27 cellular contexts compared by ENCODE assay signal in the genomic region with DNA sequence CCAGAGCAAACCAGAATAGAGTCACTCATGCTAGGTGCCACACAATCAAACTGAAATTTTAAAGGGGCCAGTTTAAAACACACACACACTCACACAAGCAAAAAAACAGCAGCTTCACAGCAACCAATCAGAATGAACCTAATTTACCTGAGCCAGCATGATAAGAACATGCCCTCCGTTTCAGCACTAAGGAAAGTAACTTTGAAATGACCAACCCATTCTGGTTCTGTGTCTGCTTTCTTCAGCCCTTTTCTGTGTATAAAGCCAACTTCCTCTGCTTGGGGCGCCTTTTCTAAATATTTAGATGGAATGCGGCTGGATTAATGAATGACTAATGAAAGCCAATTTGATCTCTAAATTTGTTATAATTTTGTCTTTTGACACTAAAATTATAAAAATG.
DNase-seq lines count a peak whose midpoint lies in the region; ATAC-seq, FAIRE-seq and TF ChIP-seq lines count a peak whose summit lies in the region.
"Had no signal": no experiment of that assay in that cellular context is flagged by ENCODE, and none has a peak within 500 bp of the region (broad histone marks: within the 10 kb centered on the region; RNA-seq: fewer than 3 reads in every experiment).

No MANE protein-coding gene starts in this region.

- no peak overlapping the region for H3K56ac ChIP-seq in IMR-90 (ENCODE audit: extremely low read depth, insufficient read depth, low read length)

- H3K9me3 ChIP-seq in IMR-90 (ENCODE audit: control insufficient read depth, insufficient read depth, low read length) (no peaks in the 10 kb centered on the region), K562 (replicated peaks; ENCODE audit: control insufficient read depth, insufficient read depth, low read depth, low read length) (no peaks in the 10 kb centered on the region), iPS-20b (ENCODE audit: insufficient read depth, low read depth, low read length) (no peaks in the 10 kb centered on the region), right atrium auricular region (no peaks in the 10 kb centered on the region)
- H3K9me3 ChIP-seq: Caco-2, MG63, SJSA1 had no signal

- H3K9me1 ChIP-seq in IMR-90 (ENCODE audit: insufficient read depth, low read length) (no peaks in the 10 kb centered on the region), K562 (ENCODE audit: control insufficient read depth, insufficient read depth, low read length) (no peaks in the 10 kb centered on the region)

- H3K4me3 ChIP-seq in IMR-90 (ENCODE audit: insufficient read depth, low read depth, low read length) (no peak overlapping the region), K562 (no peak overlapping the region), iPS-20b (ENCODE audit: low read length) (peak overlapping the region; percentile 44; the same call in 1 of the 2 replicates), right atrium auricular region (no peak overlapping the region)
- H3K4me3 ChIP-seq: MG63, SJSA1 had no signal

- no peaks in the 10 kb centered on the region for H3K79me1 ChIP-seq in IMR-90 (ENCODE audit: low read depth in 1 of 2, low read length in 2 of 2)

- H3K9ac ChIP-seq in IMR-90 (ENCODE audit: low read depth, low read length) (no peak overlapping the region), K562 (ENCODE audit: insufficient read depth in 1 of 2, low read depth in 2 of 2, low read length in 2 of 2) (no peak overlapping the region), iPS-20b (ENCODE audit: low read depth, low read length) (no peak overlapping the region)

- no peak overlapping the region for H2BK120ac ChIP-seq in IMR-90 (ENCODE audit: low read depth, low read length)

- H3K4ac ChIP-seq in IMR-90 (ENCODE audit: low read depth, low read length), result no peak overlapping the region

- H3K36me3 Mint-ChIP-seq in activated CD8-positive, alpha-beta T cell treated with anti-CD3 and anti-CD28 coated beads for 36 hours (ENCODE audit: low read depth), result no peaks in the 10 kb centered on the region
- H3K36me3 Mint-ChIP-seq: CD4-positive, alpha-beta memory T cell had no signal

- no peaks in the 10 kb centered on the region for H3K4me1 Mint-ChIP-seq in activated CD8-positive, alpha-beta T cell treated with anti-CD3 and anti-CD28 coated beads for 36 hours (ENCODE audit: low read depth)
- H3K4me1 Mint-ChIP-seq: CD4-positive, alpha-beta memory T cell had no signal

- DNase-seq in IMR-90 (peak; percentile 16), K562 (ENCODE audit: extremely low read depth in 1 of 4, low spot score in 3 of 4) (peak in 1 of 4 experiments; percentile 8), foreskin melanocyte (no peak), right atrium auricular region (ENCODE audit: low spot score) (no peak)
- DNase-seq in activated CD8-positive, alpha-beta T cell treated with anti-CD3 and anti-CD28 coated beads for 36 hours, result no peak
- no peak for DNase-seq in activated CD4-positive, alpha-beta T cell treated with anti-CD3 and anti-CD28 coated beads, Interleukin-2, amount 50 U/mL, for 4 hours
- DNase-seq: C1 segment of cervical spinal cord; Caco-2; CD4-positive, alpha-beta memory T cell; DMS79; GF-D8; KBM-7; MG63; NCI-H1048; NCI-H1417 treated with DMSO at 0.1 percent for 48 hours; NCI-H1694 treated with DMSO at 0.1 percent for 48 hours; NCI-H2081 treated with DMSO at 0.1 percent for 48 hours; NCI-H2171; NCI-H226; NCI-H510A; NCI-H69; Right ventricle myocardium superior; RPMI8226 had no signal

- dilution Hi-C loops in IMR-90 (cut with HindIII; ENCODE audit: low sequenced_read_pairs, unreplicated experiment), result no loop called here

- POLR2A ChIA-PET in IMR-90 (lab: Charles Lee; ENCODE audit: unreplicated experiment), result no interaction called here
- POLR2A ChIA-PET in K562 (lab: Yijun Ruan, JAX), result no interaction called here
- POLR2A ChIA-PET in activated CD8-positive, alpha-beta T cell treated with anti-CD3 and anti-CD28 coated beads for 36 hours (lab: Charles Lee), result no interaction called here

- H3K27ac ChIP-seq in IMR-90 (ENCODE audit: insufficient read depth, low read length) (no peak overlapping the region), K562 (ENCODE audit: extremely low read depth, low read depth, low read length) (no peak overlapping the region), iPS-20b (ENCODE audit: low read length) (no peak overlapping the region), right atrium auricular region (no peak overlapping the region)
- H3K27ac ChIP-seq: SJSA1 had no signal

- TF ChIP-seq EP300 in K562 (IDR thresholded peaks at IDR 0.05; ENCODE audit: low read length), result no peak

- H3K36me3 ChIP-seq in IMR-90 (ENCODE audit: control insufficient read depth, insufficient read depth, low read length), result no peaks in the 10 kb centered on the region
- H3K36me3 ChIP-seq in K562 (ENCODE audit: control insufficient read depth, insufficient read depth, low read length), result no peaks in the 10 kb centered on the region
- no peaks in the 10 kb centered on the region for H3K36me3 ChIP-seq in iPS-20b (ENCODE audit: insufficient read depth, low read depth, low read length)
- H3K36me3 ChIP-seq in right atrium auricular region, result no peaks in the 10 kb centered on the region
- H3K36me3 ChIP-seq: MG63, SJSA1 had no signal

- TF ChIP-seq RAD21 in IMR-90 (IDR thresholded peaks at IDR 0.05; ENCODE audit: low read length) (no peak), K562 (CRISPR knock-in tag; conservative IDR thresholded peaks at IDR 0.05 in 1 of 2, IDR thresholded peaks at IDR 0.05 in 1 of 2) (no peak)

- H2BK5ac ChIP-seq in IMR-90 (ENCODE audit: low read depth, low read length, poor library complexity, severe bottlenecking), result no peak overlapping the region

- no peaks in the 10 kb centered on the region for H3K9me3 Mint-ChIP-seq in activated CD8-positive, alpha-beta T cell treated with anti-CD3 and anti-CD28 coated beads for 36 hours

- H4K20me1 ChIP-seq in IMR-90 (ENCODE audit: insufficient read depth, low read length) (no peaks in the 10 kb centered on the region), K562 (replicated peaks; ENCODE audit: control insufficient read depth, insufficient read depth, low read length) (no peaks in the 10 kb centered on the region)

- in situ Hi-C loops in IMR-90 (cut with MboI; ENCODE audit: low sequenced_read_pairs), result no loop called here
- in situ Hi-C loops in K562 (cut with MboI), result no loop called here

- H3K23ac ChIP-seq in IMR-90 (ENCODE audit: low read depth, low read length), result no peak overlapping the region; the same call in 1 of the 2 replicates

- H3K27me3 Mint-ChIP-seq in activated CD8-positive, alpha-beta T cell treated with anti-CD3 and anti-CD28 coated beads for 36 hours, result peaks cover 4% of the 10 kb centered on the region

- no peak overlapping the region for H2AFZ ChIP-seq in IMR-90 (replicated peaks; ENCODE audit: low read length, poor library complexity)
- H2AFZ ChIP-seq in K562 (ENCODE audit: low read depth, low read length), result peak overlapping the region; percentile 51; the same call in 1 of the 2 replicates

- intact Hi-C loops in IMR-90 (cut with micrococcal nuclease), result no loop called here
- intact Hi-C loops in K562 (cut with micrococcal nuclease), result no loop called here
- intact Hi-C loops in activated CD8-positive, alpha-beta T cell treated with anti-CD3 and anti-CD28 coated beads for 36 hours (cut with micrococcal nuclease), result no loop called here

- no peak overlapping the region for H2BK15ac ChIP-seq in IMR-90 (ENCODE audit: low read depth, low read length)

- ATAC-seq in IMR-90 (ENCODE audit: low read depth) (peak; percentile 54; the same call in 1 of the 2 replicates), K562 (no peak)
- ATAC-seq in activated CD8-positive, alpha-beta T cell treated with anti-CD3 and anti-CD28 coated beads for 36 hours, result no peak

- no peak overlapping the region for H2AK9ac ChIP-seq in IMR-90 (replicated peaks; ENCODE audit: low read depth, low read length, poor library complexity)

- TF ChIP-seq CTCF in IMR-90 (conservative IDR thresholded peaks at IDR 0.05; ENCODE audit: low read depth, low read length) (no peak), K562 (IDR thresholded peaks at IDR 0.05 in 2 of 3, conservative IDR thresholded peaks at IDR 0.05 in 1 of 3; ENCODE audit: insufficient read depth in 2 of 3, low read depth in 1 of 3, low read length in 3 of 3) (no peak), right atrium auricular region (IDR thresholded peaks at IDR 0.05) (no peak)
- TF ChIP-seq CTCF in activated CD8-positive, alpha-beta T cell treated with anti-CD3 and anti-CD28 coated beads for 36 hours (IDR thresholded peaks at IDR 0.05), result no peak

- no TSS peak for BruUV-seq in IMR-90 (replicated peaks; lab: Mats Ljungman, UMichigan)
- no TSS peak for BruUV-seq in K562 (replicated peaks; lab: Mats Ljungman, UMichigan)

- no peak overlapping the region for H4K8ac ChIP-seq in IMR-90 (ENCODE audit: low read depth in 2 of 2, low read length in 2 of 2)

- CTCF ChIA-PET in IMR-90 (lab: Yijun Ruan, JAX) (interaction anchor here (0.8 kb wide), 1 partner anchor 11 kb away, joined by 3 read pairs; no protein-coding TSS in a partner anchor), K562 (lab: Yijun Ruan, JAX; ENCODE audit: low intra/inter-chr PET ratio) (no interaction called here)
- CTCF ChIA-PET in activated CD8-positive, alpha-beta T cell treated with anti-CD3 and anti-CD28 coated beads for 36 hours (lab: Charles Lee), result no interaction called here

- no CpG with 5 or more reads among the region's 3 CpGs for WGBS in IMR-90 (ENCODE audit: extremely low coverage in 2 of 2, insufficient read length in 1 of 2), 2 experiments
- WGBS in K562 (ENCODE audit: insufficient coverage, low coverage, missing lambda C conversion rate), result 54% methylated on average over 3 of the region's 3 CpGs

- no peak overlapping the region for H4K5ac ChIP-seq in IMR-90 (ENCODE audit: low read depth, low read length)

- no peak overlapping the region for H3K27ac Mint-ChIP-seq in activated CD8-positive, alpha-beta T cell treated with anti-CD3 and anti-CD28 coated beads for 36 hours
- H3K27ac Mint-ChIP-seq: CD4-positive, alpha-beta memory T cell had no signal

- no peak overlapping the region for H3K4me3 Mint-ChIP-seq in activated CD8-positive, alpha-beta T cell treated with anti-CD3 and anti-CD28 coated beads for 36 hours
- H3K4me3 Mint-ChIP-seq: CD4-positive, alpha-beta memory T cell had no signal

- no peak overlapping the region for H3K14ac ChIP-seq in IMR-90 (replicated peaks; ENCODE audit: low read depth, low read length)

- H2AK5ac ChIP-seq in IMR-90 (ENCODE audit: low read depth, low read length), result no peak overlapping the region

- FAIRE-seq in K562 (lab: Jason Lieb, UNC), result no peak
- FAIRE-seq: GM12891, H54 had no signal

- H3K79me2 ChIP-seq in K562 (ENCODE audit: control insufficient read depth, insufficient read depth, low read length), result no peaks in the 10 kb centered on the region

- no peak for TF ChIP-seq POLR2A in IMR-90 (IDR thresholded peaks at IDR 0.05; ENCODE audit: low read depth, low read length)
- TF ChIP-seq POLR2A in K562 (conservative IDR thresholded peaks at IDR 0.05), result no peak

- no peak overlapping the region for H3K18ac ChIP-seq in IMR-90 (ENCODE audit: low read depth, low read length)

- H3K4me2 ChIP-seq in IMR-90 (ENCODE audit: low read depth, low read length), result no peak overlapping the region; the same call in 1 of the 2 replicates
- H3K4me2 ChIP-seq in K562 (ENCODE audit: insufficient read depth, low read length), result no peak overlapping the region

- H2BK20ac ChIP-seq in IMR-90 (ENCODE audit: low read depth, low read length), result no peak overlapping the region

- H3K27me3 ChIP-seq in IMR-90 (ENCODE audit: control insufficient read depth, insufficient read depth, low read length) (no peaks in the 10 kb centered on the region), K562 (ENCODE audit: control insufficient read depth in 2 of 2, insufficient read depth in 2 of 2, low read length in 2 of 2) (no peaks in the 10 kb centered on the region), iPS-20b (ENCODE audit: insufficient read depth, low read length) (peaks cover 48% of the 10 kb centered on the region), right atrium auricular region (no peaks in the 10 kb centered on the region)
- H3K27me3 ChIP-seq: MG63, SJSA1 had no signal

- no peak overlapping the region for H4K91ac ChIP-seq in IMR-90 (ENCODE audit: insufficient read depth, low read depth, low read length)

- H3K4me1 ChIP-seq in IMR-90 (ENCODE audit: control insufficient read depth, insufficient read depth, low read length) (no peaks in the 10 kb centered on the region), K562 (replicated peaks in 1 of 2; ENCODE audit: control insufficient read depth in 2 of 2, insufficient read depth in 2 of 2, low read length in 2 of 2) (no peaks in the 10 kb centered on the region), iPS-20b (ENCODE audit: insufficient read depth, low read length) (peaks cover 27% of the 10 kb centered on the region; the same call in 1 of the 2 replicates), right atrium auricular region (no peaks in the 10 kb centered on the region)
- H3K4me1 ChIP-seq: Caco-2 had no signal
